ENCODE assay signal across 1 cellular context in the genomic region with DNA sequence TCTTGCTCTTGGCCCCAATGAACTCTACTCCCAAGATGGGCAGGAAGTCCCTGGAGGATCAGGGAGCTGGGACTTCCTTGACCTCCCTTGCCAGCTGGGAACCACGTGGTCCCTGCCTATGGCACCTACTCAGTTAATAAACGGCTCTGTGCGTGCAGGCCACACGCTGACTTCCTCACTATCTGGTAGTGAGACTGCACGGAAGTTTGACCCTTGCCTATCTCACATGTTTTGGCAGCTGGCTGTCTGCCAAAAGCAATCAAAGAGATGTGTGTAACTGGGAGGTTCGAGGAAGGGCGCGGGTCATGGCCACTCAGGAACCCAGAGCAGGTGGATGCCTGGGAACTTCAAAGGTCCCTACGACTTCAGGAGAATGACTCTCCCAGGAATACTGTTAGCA.
TF ChIP-seq lines count a peak whose summit lies in the region.

No MANE protein-coding gene starts in this region.

TF ChIP-seq in HepG2, 621 proteins besides CTCF, POLR2A, EP300 and RAD21 (continued from another document and continues in another):
- TF ChIP-seq, protein P1, sequence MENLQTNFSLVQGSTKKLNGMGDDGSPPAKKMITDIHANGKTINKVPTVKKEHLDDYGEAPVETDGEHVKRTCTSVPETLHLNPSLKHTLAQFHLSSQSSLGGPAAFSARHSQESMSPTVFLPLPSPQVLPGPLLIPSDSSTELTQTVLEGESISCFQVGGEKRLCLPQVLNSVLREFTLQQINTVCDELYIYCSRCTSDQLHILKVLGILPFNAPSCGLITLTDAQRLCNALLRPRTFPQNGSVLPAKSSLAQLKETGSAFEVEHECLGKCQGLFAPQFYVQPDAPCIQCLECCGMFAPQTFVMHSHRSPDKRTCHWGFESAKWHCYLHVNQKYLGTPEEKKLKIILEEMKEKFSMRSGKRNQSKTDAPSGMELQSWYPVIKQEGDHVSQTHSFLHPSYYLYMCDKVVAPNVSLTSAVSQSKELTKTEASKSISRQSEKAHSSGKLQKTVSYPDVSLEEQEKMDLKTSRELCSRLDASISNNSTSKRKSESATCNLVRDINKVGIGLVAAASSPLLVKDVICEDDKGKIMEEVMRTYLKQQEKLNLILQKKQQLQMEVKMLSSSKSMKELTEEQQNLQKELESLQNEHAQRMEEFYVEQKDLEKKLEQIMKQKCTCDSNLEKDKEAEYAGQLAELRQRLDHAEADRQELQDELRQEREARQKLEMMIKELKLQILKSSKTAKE (CRISPR knock-in tag; IDR thresholded peaks at IDR 0.05; ENCODE audit: borderline replicate concordance) = peak; percentile 95
- no peak for TF ChIP-seq TBX3 (IDR thresholded peaks at IDR 0.05; ENCODE audit: borderline replicate concordance)
- TF ChIP-seq STAG1 (CRISPR knock-in tag; IDR thresholded peaks at IDR 0.05) = 0 out of 2 replicates have a peak, but pooled peaks have one; percentile 16
- TF ChIP-seq JUNB (CRISPR knock-in tag; IDR thresholded peaks at IDR 0.05; ENCODE audit: borderline replicate concordance) = no peak
- no peak for TF ChIP-seq MATR3 (CRISPR knock-in tag; IDR thresholded peaks at IDR 0.05)
- no peak for TF ChIP-seq SAFB2 (CRISPR knock-in tag; IDR thresholded peaks at IDR 0.05; ENCODE audit: borderline replicate concordance, low read depth)
- TF ChIP-seq GATAD2A (CRISPR knock-in tag; IDR thresholded peaks at IDR 0.05) = peak; percentile 85
- no peak; the same call in 1 of the 2 replicates for TF ChIP-seq ZNF460 (CRISPR knock-in tag; IDR thresholded peaks at IDR 0.05; ENCODE audit: borderline replicate concordance)
- no peak for TF ChIP-seq TP53 (CRISPR knock-in tag; conservative IDR thresholded peaks at IDR 0.05)
- TF ChIP-seq, protein P2, sequence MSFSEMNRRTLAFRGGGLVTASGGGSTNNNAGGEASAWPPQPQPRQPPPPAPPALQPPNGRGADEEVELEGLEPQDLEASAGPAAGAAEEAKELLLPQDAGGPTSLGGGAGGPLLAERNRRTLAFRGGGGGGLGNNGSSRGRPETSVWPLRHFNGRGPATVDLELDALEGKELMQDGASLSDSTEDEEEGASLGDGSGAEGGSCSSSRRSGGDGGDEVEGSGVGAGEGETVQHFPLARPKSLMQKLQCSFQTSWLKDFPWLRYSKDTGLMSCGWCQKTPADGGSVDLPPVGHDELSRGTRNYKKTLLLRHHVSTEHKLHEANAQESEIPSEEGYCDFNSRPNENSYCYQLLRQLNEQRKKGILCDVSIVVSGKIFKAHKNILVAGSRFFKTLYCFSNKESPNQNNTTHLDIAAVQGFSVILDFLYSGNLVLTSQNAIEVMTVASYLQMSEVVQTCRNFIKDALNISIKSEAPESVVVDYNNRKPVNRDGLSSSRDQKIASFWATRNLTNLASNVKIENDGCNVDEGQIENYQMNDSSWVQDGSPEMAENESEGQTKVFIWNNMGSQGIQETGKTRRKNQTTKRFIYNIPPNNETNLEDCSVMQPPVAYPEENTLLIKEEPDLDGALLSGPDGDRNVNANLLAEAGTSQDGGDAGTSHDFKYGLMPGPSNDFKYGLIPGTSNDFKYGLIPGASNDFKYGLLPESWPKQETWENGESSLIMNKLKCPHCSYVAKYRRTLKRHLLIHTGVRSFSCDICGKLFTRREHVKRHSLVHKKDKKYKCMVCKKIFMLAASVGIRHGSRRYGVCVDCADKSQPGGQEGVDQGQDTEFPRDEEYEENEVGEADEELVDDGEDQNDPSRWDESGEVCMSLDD (CRISPR knock-in tag; IDR thresholded peaks at IDR 0.05; ENCODE audit: borderline replicate concordance) = peak; percentile 93
- no peak for TF ChIP-seq NONO (IDR thresholded peaks at IDR 0.05)
- peak; percentile 68; the same call in 1 of the 2 replicates for TF ChIP-seq NONO (CRISPR knock-in tag; conservative IDR thresholded peaks at IDR 0.05)
- no peak for TF ChIP-seq ZNF383 (CRISPR knock-in tag; IDR thresholded peaks at IDR 0.05; ENCODE audit: borderline replicate concordance)
- TF ChIP-seq ZNF510 (CRISPR knock-in tag; IDR thresholded peaks at IDR 0.05; ENCODE audit: low read depth) = no peak
- TF ChIP-seq MAFF (IDR thresholded peaks at IDR 0.05; ENCODE audit: low read depth, low read length) = no peak
- TF ChIP-seq, protein P3, sequence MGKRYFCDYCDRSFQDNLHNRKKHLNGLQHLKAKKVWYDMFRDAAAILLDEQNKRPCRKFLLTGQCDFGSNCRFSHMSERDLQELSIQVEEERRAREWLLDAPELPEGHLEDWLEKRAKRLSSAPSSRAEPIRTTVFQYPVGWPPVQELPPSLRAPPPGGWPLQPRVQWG (CRISPR knock-in tag; IDR thresholded peaks at IDR 0.05; ENCODE audit: borderline replicate concordance, low read depth) = no peak
- no peak; the same call in 1 of the 2 replicates for TF ChIP-seq ZNF629 (CRISPR knock-in tag; conservative IDR thresholded peaks at IDR 0.05)
- no peak for TF ChIP-seq AGO2 (optimal IDR thresholded peaks at IDR 0.05; ENCODE audit: low read depth, low read length)
- TF ChIP-seq, protein P4, sequence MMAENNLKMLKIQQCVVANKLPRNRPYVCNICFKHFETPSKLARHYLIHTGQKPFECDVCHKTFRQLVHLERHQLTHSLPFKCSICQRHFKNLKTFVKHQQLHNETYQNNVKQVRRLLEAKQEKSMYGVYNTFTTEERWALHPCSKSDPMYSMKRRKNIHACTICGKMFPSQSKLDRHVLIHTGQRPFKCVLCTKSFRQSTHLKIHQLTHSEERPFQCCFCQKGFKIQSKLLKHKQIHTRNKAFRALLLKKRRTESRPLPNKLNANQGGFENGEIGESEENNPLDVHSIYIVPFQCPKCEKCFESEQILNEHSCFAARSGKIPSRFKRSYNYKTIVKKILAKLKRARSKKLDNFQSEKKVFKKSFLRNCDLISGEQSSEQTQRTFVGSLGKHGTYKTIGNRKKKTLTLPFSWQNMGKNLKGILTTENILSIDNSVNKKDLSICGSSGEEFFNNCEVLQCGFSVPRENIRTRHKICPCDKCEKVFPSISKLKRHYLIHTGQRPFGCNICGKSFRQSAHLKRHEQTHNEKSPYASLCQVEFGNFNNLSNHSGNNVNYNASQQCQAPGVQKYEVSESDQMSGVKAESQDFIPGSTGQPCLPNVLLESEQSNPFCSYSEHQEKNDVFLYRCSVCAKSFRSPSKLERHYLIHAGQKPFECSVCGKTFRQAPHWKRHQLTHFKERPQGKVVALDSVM (CRISPR knock-in tag; IDR thresholded peaks at IDR 0.05) = peak; percentile 66; the same call in 1 of the 2 replicates
- TF ChIP-seq, protein P5, sequence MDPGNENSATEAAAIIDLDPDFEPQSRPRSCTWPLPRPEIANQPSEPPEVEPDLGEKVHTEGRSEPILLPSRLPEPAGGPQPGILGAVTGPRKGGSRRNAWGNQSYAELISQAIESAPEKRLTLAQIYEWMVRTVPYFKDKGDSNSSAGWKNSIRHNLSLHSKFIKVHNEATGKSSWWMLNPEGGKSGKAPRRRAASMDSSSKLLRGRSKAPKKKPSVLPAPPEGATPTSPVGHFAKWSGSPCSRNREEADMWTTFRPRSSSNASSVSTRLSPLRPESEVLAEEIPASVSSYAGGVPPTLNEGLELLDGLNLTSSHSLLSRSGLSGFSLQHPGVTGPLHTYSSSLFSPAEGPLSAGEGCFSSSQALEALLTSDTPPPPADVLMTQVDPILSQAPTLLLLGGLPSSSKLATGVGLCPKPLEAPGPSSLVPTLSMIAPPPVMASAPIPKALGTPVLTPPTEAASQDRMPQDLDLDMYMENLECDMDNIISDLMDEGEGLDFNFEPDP (CRISPR knock-in tag; conservative IDR thresholded peaks at IDR 0.05) = no peak
- TF ChIP-seq, protein P6, sequence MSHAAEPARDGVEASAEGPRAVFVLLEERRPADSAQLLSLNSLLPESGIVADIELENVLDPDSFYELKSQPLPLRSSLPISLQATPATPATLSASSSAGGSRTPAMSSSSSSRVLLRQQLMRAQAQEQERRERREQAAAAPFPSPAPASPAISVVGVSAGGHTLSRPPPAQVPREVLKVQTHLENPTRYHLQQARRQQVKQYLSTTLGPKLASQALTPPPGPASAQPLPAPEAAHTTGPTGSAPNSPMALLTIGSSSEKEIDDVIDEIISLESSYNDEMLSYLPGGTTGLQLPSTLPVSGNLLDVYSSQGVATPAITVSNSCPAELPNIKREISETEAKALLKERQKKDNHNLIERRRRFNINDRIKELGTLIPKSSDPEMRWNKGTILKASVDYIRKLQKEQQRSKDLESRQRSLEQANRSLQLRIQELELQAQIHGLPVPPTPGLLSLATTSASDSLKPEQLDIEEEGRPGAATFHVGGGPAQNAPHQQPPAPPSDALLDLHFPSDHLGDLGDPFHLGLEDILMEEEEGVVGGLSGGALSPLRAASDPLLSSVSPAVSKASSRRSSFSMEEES (CRISPR knock-in tag; IDR thresholded peaks at IDR 0.05) = peak; percentile 66
- TF ChIP-seq, protein P7, sequence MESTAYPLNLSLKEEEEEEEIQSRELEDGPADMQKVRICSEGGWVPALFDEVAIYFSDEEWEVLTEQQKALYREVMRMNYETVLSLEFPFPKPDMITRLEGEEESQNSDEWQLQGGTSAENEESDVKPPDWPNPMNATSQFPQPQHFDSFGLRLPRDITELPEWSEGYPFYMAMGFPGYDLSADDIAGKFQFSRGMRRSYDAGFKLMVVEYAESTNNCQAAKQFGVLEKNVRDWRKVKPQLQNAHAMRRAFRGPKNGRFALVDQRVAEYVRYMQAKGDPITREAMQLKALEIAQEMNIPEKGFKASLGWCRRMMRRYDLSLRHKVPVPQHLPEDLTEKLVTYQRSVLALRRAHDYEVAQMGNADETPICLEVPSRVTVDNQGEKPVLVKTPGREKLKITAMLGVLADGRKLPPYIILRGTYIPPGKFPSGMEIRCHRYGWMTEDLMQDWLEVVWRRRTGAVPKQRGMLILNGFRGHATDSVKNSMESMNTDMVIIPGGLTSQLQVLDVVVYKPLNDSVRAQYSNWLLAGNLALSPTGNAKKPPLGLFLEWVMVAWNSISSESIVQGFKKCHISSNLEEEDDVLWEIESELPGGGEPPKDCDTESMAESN (CRISPR knock-in tag; conservative IDR thresholded peaks at IDR 0.05) = no peak
- peak; percentile 70; the same call in 1 of the 2 replicates for TF ChIP-seq ZFP36L1 (CRISPR knock-in tag; IDR thresholded peaks at IDR 0.05)
- TF ChIP-seq BCL6 (CRISPR knock-in tag; IDR thresholded peaks at IDR 0.05) = peak; percentile 95
- TF ChIP-seq ZNF879 (CRISPR knock-in tag; IDR thresholded peaks at IDR 0.05) = no peak
- 0 out of 2 replicates have a peak, but pooled peaks have one; percentile 78 for TF ChIP-seq SNAI1 (CRISPR knock-in tag; IDR thresholded peaks at IDR 0.05; ENCODE audit: borderline replicate concordance)
- no peak for TF ChIP-seq ZNF616 (CRISPR knock-in tag; IDR thresholded peaks at IDR 0.05; ENCODE audit: low read depth)
- TF ChIP-seq NFATC3 (CRISPR knock-in tag; IDR thresholded peaks at IDR 0.05) = no peak
- no peak for TF ChIP-seq ZNF451 (CRISPR knock-in tag; IDR thresholded peaks at IDR 0.05)
- 0 out of 2 replicates have a peak, but pooled peaks have one; percentile 51 for TF ChIP-seq ZBTB20 (CRISPR knock-in tag; IDR thresholded peaks at IDR 0.05; ENCODE audit: borderline replicate concordance, low read depth)
- no peak for TF ChIP-seq ATAD3A (CRISPR knock-in tag; IDR thresholded peaks at IDR 0.05)
- TF ChIP-seq ZNF121 (CRISPR knock-in tag; IDR thresholded peaks at IDR 0.05) = no peak
- TF ChIP-seq GZF1 (CRISPR knock-in tag; IDR thresholded peaks at IDR 0.05) = no peak
- TF ChIP-seq MIER2 (CRISPR knock-in tag; IDR thresholded peaks at IDR 0.05) = 0 out of 2 replicates have a peak, but pooled peaks have one; percentile 29
- TF ChIP-seq, protein P8, sequence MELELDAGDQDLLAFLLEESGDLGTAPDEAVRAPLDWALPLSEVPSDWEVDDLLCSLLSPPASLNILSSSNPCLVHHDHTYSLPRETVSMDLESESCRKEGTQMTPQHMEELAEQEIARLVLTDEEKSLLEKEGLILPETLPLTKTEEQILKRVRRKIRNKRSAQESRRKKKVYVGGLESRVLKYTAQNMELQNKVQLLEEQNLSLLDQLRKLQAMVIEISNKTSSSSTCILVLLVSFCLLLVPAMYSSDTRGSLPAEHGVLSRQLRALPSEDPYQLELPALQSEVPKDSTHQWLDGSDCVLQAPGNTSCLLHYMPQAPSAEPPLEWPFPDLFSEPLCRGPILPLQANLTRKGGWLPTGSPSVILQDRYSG (CRISPR knock-in tag; IDR thresholded peaks at IDR 0.05) = no peak
- no peak for TF ChIP-seq SMAD1 (CRISPR knock-in tag; IDR thresholded peaks at IDR 0.05; ENCODE audit: borderline replicate concordance, low read depth)
- TF ChIP-seq HMG20B (CRISPR knock-in tag; conservative IDR thresholded peaks at IDR 0.05) = peak; percentile 64; the same call in 1 of the 2 replicates
- no peak for TF ChIP-seq ZSCAN30 (CRISPR knock-in tag; IDR thresholded peaks at IDR 0.05)
- no peak for TF ChIP-seq ZNF567 (CRISPR knock-in tag; IDR thresholded peaks at IDR 0.05; ENCODE audit: borderline replicate concordance)
- TF ChIP-seq HOXA3 (CRISPR knock-in tag; IDR thresholded peaks at IDR 0.05) = peak; percentile 76; the same call in 1 of the 2 replicates
- TF ChIP-seq KLF12 (CRISPR knock-in tag; IDR thresholded peaks at IDR 0.05; ENCODE audit: borderline replicate concordance) = 0 out of 2 replicates have a peak, but pooled peaks have one; percentile 35
- TF ChIP-seq, protein P9, sequence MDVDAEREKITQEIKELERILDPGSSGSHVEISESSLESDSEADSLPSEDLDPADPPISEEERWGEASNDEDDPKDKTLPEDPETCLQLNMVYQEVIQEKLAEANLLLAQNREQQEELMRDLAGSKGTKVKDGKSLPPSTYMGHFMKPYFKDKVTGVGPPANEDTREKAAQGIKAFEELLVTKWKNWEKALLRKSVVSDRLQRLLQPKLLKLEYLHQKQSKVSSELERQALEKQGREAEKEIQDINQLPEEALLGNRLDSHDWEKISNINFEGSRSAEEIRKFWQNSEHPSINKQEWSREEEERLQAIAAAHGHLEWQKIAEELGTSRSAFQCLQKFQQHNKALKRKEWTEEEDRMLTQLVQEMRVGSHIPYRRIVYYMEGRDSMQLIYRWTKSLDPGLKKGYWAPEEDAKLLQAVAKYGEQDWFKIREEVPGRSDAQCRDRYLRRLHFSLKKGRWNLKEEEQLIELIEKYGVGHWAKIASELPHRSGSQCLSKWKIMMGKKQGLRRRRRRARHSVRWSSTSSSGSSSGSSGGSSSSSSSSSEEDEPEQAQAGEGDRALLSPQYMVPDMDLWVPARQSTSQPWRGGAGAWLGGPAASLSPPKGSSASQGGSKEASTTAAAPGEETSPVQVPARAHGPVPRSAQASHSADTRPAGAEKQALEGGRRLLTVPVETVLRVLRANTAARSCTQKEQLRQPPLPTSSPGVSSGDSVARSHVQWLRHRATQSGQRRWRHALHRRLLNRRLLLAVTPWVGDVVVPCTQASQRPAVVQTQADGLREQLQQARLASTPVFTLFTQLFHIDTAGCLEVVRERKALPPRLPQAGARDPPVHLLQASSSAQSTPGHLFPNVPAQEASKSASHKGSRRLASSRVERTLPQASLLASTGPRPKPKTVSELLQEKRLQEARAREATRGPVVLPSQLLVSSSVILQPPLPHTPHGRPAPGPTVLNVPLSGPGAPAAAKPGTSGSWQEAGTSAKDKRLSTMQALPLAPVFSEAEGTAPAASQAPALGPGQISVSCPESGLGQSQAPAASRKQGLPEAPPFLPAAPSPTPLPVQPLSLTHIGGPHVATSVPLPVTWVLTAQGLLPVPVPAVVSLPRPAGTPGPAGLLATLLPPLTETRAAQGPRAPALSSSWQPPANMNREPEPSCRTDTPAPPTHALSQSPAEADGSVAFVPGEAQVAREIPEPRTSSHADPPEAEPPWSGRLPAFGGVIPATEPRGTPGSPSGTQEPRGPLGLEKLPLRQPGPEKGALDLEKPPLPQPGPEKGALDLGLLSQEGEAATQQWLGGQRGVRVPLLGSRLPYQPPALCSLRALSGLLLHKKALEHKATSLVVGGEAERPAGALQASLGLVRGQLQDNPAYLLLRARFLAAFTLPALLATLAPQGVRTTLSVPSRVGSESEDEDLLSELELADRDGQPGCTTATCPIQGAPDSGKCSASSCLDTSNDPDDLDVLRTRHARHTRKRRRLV (CRISPR knock-in tag; IDR thresholded peaks at IDR 0.05) = no peak
- TF ChIP-seq ZNF781 (CRISPR knock-in tag; IDR thresholded peaks at IDR 0.05; ENCODE audit: borderline replicate concordance, not compliant biosample characterization) = no peak
- no peak for TF ChIP-seq HMGA1 (CRISPR knock-in tag; conservative IDR thresholded peaks at IDR 0.05)
